ENCODE assay signal across 9 cellular contexts in the genomic region with DNA sequence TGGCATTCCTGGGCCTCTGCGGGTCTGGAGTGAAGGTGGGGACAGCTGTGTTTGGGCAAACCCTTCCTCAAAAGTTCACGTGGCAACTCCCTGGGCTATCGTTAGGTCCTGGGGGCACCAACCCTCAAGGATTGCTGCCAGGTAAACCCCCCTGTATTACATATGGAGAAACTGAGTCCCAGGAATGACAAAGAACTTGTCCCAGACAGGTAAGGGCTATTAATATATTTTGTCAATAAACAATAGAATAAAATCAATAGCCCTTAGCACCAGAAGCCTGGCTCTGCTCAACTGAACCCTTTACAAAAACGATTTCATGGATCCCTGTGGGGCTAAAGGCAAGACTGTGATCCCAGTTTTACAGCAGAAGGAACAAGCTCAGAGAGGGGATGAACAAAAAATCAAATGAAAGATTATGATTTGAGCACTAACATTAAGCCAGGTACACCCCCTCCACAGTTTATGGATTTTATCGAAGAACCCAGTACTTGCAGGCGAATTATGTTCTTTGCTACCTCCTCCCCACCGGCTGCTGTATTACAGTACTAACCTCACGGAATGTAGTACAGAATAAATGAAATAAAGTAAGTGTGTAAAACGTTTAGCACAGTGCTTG. TPM values are rescaled to one million over a fixed set of nuclear protein-coding genes. Genes with fewer than 3 reads are reported as not detected.
DNase-seq lines count a peak whose midpoint lies in the region; FAIRE-seq and TF ChIP-seq lines count a peak whose summit lies in the region.
"Had no signal": no experiment of that assay in that cellular context is flagged by ENCODE, and none has a peak within 500 bp of the region (broad histone marks: within the 10 kb centered on the region; RNA-seq: fewer than 3 reads in every experiment).

No MANE protein-coding gene starts in this region.

- peak overlapping the region; percentile 98 for H3K4me3 Mint-ChIP-seq in astrocyte (ENCODE audit: unreplicated experiment)
- H3K4me3 Mint-ChIP-seq: activated CD8-positive, alpha-beta memory T cell treated with anti-CD3 and anti-CD28 coated beads, Interleukin-2, amount 10 ng/mL, durations not matched to agents 7 days and 5 days had no signal

- peak overlapping the region; percentile 22 for H3K27ac Mint-ChIP-seq in astrocyte (ENCODE audit: unreplicated experiment)
- H3K27ac Mint-ChIP-seq: activated CD8-positive, alpha-beta memory T cell treated with anti-CD3 and anti-CD28 coated beads, Interleukin-2, amount 10 ng/mL, durations not matched to agents 7 days and 5 days had no signal

- no peaks in the 10 kb centered on the region for H3K9me3 Mint-ChIP-seq in astrocyte (ENCODE audit: unreplicated experiment)

- H3K36me3 Mint-ChIP-seq in astrocyte (ENCODE audit: low read depth, unreplicated experiment): no peaks in the 10 kb centered on the region
- H3K36me3 Mint-ChIP-seq: activated CD8-positive, alpha-beta memory T cell treated with anti-CD3 and anti-CD28 coated beads, Interleukin-2, amount 10 ng/mL, durations not matched to agents 7 days and 5 days had no signal

- no peak for FAIRE-seq in astrocyte (lab: Jason Lieb, UNC)

- H3K9ac ChIP-seq in astrocyte (ENCODE audit: low read length): peak overlapping the region; percentile 97

- peaks cover 31% of the 10 kb centered on the region for H3K79me2 ChIP-seq in astrocyte (ENCODE audit: insufficient read depth, low read length)

- no peaks in the 10 kb centered on the region for H3K27me3 Mint-ChIP-seq in astrocyte (ENCODE audit: low read depth, unreplicated experiment)

- peaks cover 24% of the 10 kb centered on the region for H4K20me1 ChIP-seq in astrocyte (ENCODE audit: insufficient read depth, low read length)

- H3K27me3 ChIP-seq in astrocyte (ENCODE audit: insufficient read depth, low read length) (no peaks in the 10 kb centered on the region), tibial artery (no peaks in the 10 kb centered on the region)

- peaks cover 31% of the 10 kb centered on the region for H3K4me1 Mint-ChIP-seq in astrocyte (ENCODE audit: low read depth, unreplicated experiment)

- intact Hi-C loops in tibial artery (cut with DNase I; ENCODE audit: low total_unique reads): no loop called here

- H3K4me3 ChIP-seq in astrocyte (ENCODE audit: insufficient read depth, low read depth, low read length) (peak overlapping the region; percentile 91), tibial artery (peak overlapping the region; percentile 68 to 83)

- H3K27ac ChIP-seq in astrocyte (ENCODE audit: low read depth, low read length) (peak overlapping the region; percentile 98), tibial artery (peak overlapping the region; percentile 90 to 94)

- peak overlapping the region; percentile 89 for H3K4me2 ChIP-seq in astrocyte (ENCODE audit: low read length)

- H3K9me3 ChIP-seq in astrocyte (ENCODE audit: insufficient read depth, low read depth, low read length): no peaks in the 10 kb centered on the region
- no peaks in the 10 kb centered on the region for H3K9me3 ChIP-seq in tibial artery

- H3K4me1 ChIP-seq in astrocyte (ENCODE audit: insufficient read depth, low read length) (peaks cover 45% of the 10 kb centered on the region), tibial artery (peaks cover 0 to 57% (median 37%) of the 10 kb centered on the region in 4 donors)

- no peaks in the 10 kb centered on the region for H3K36me3 ChIP-seq in astrocyte (ENCODE audit: insufficient read depth, low read length)
- H3K36me3 ChIP-seq in tibial artery: peaks cover 0 to 16% (median 0%) of the 10 kb centered on the region in 3 donors

- DNase-seq in NCI-H82 (lab: John Stamatoyannopoulos, UW) (peak; percentile 42), NCI-H82 treated with DMSO at 0.1 percent for 48 hours (lab: John Stamatoyannopoulos, UW; ENCODE audit: unreplicated experiment) (no peak), astrocyte (ENCODE audit: low read depth) (no peak), kidney tubule cell (ENCODE audit: low spot score) (peak; percentile 61), tibial artery (no peak), cortex of kidney (lab: John Stamatoyannopoulos, UW) (no peak), mesenteric fat pad (ENCODE audit: low spot score) (no peak)
- no peak for DNase-seq in stimulated activated CD8-positive, alpha-beta memory T cell treated with anti-CD3 and anti-CD28 coated beads, Interleukin-4, amount 100 ng/mL, for 48 hours
- DNase-seq: activated CD8-positive, alpha-beta memory T cell treated with anti-CD3 and anti-CD28 coated beads, Interleukin-2, amount 10 ng/mL, durations not matched to agents 7 days and 5 days had no signal

- TF ChIP-seq CTCF in astrocyte (IDR thresholded peaks at IDR 0.05; ENCODE audit: insufficient read depth, low read depth, low read length) (no peak), tibial artery (IDR thresholded peaks at IDR 0.05) (no peak)

- H2AFZ ChIP-seq in astrocyte (ENCODE audit: low read depth, low read length): no peak overlapping the region

RNA-seq across cellular contexts. Expression of a gene that starts 2.7 kb away (rescaled TPM):
- total RNA-seq in astrocyte (73.7 and 76.7 TPM in 2 replicates), mesenteric fat pad (223 TPM)
- total RNA-seq: activated CD8-positive, alpha-beta memory T cell treated with anti-CD3 and anti-CD28 coated beads, Interleukin-2, amount 10 ng/mL, durations not matched to agents 7 days and 5 days had no signal

RNA-seq across cellular contexts. Expression of a gene that starts 30.0 kb away (rescaled TPM):
- not detected in 2 replicates for total RNA-seq in astrocyte
- 2.3 TPM for total RNA-seq in mesenteric fat pad
- total RNA-seq: activated CD8-positive, alpha-beta memory T cell treated with anti-CD3 and anti-CD28 coated beads, Interleukin-2, amount 10 ng/mL, durations not matched to agents 7 days and 5 days had no signal

Comparison
In these comparisons a context has a peak if more than half of its experiments do, and no peak if none do; other contexts are left out.
1. DNase-seq: peak in NCI-H82 (single experiment) and kidney tubule cell (single experiment); none in NCI-H82 treated with DMSO at 0.1 percent for 48 hours (single experiment), astrocyte (single experiment), tibial artery (0 of 2), cortex of kidney (single experiment), stimulated activated CD8-positive, alpha-beta memory T cell treated with anti-CD3 and anti-CD28 coated beads, Interleukin-4, amount 100 ng/mL, for 48 hours (single experiment) and mesenteric fat pad (single experiment).